Comparison of ENCODE assay signal across 1 cellular context in the genomic region with DNA sequence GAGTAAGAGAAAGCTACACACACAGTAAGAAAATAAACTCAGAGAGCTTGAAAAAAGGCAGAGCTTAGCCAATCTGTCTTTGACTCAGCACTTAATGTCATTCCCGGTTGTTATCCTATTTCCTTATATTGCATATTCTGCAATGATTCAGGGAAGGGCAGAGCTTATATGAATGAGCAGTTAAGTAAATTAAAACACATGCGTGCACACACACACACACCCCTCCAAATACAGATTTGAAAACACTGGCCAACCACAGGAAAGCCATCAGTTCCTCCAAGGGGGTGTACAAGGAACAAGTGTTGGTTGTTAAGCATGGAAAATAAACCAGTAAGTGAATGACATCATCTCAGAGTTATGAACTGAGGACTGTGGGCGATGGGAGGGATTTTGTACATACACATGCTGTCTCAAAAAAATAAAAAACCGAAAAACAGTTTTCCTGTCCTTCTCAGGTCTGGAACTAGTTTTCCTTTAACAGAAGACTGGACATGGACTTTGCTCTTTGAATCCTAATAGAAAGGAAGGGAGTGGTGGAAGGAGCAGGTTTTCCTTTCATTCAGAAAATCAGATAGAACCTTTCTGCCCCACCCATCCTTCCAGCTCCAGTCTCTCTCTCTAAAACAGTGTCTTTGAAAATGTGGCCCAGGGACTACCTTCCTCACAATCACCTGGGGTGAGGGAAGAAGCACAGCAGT.
TF ChIP-seq lines count a peak whose summit lies in the region.

No MANE protein-coding gene starts in this region.

TF ChIP-seq in GM12878, 131 proteins besides CTCF, POLR2A, EP300 and RAD21:
- TF ChIP-seq ATF7 (IDR thresholded peaks at IDR 0.05; ENCODE audit: low read depth) (peak; percentile 64), SPI1 (IDR thresholded peaks at IDR 0.05; ENCODE audit: borderline replicate concordance, insufficient read depth, low read depth, low read length) (no peak), SMARCA5 (IDR thresholded peaks at IDR 0.05) (no peak), NFYA (IDR thresholded peaks at IDR 0.05; ENCODE audit: borderline replicate concordance, low read depth, low read length) (no peak), RUNX3 (IDR thresholded peaks at IDR 0.05; ENCODE audit: low read length) (peak; percentile 23; the same call in 1 of the 2 replicates)
